ENCODE assay signal across 8 cellular contexts in the genomic region with DNA sequence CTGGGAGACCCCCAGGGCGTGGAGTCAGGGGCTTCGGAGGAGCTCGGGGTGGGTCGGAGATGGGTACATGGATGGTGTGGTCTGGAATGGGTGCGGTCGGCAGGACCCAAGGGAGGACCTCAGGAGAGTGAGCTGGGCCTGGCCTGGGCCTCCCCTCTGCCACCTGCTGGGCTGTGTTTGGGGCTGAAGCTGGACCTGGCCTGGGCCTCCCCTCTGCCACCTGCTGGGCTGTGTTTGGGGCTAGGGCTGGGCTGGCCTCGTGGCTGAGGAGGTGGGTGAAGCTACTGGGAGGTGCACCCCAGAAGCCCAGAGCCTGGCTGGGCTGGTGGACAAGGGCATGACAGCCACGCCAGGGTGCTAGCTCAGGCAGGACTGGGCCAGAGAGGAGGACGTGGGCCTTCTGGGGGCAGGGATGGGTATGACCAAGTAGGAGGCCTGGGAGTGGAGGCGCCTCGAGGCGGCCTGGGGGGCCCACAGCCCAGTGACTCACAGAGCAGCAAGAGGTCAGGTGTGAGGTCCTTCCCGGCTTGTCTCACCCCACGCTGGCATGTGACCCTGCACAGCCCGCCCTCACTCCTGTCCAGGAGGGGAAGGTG. TPM values are rescaled to one million over a fixed set of nuclear protein-coding genes. Genes with fewer than 3 reads are reported as not detected.
DNase-seq lines count a peak whose midpoint lies in the region; ATAC-seq and TF ChIP-seq lines count a peak whose summit lies in the region.

No MANE protein-coding gene starts in this region.

- H3K4me3 Mint-ChIP-seq in activated CD8-positive, alpha-beta T cell treated with anti-CD3 and anti-CD28 coated beads for 36 hours: no peak overlapping the region
- H3K4me3 Mint-ChIP-seq in activated CD8-positive, alpha-beta T cell treated with anti-CD3 and anti-CD28 coated beads, Interleukin-2, amount 10 ng/mL, durations not matched to agents 7 days and 5 days: no peak overlapping the region
- no peak overlapping the region for H3K4me3 Mint-ChIP-seq in T-helper 17 cell

- ATAC-seq in activated CD8-positive, alpha-beta T cell treated with anti-CD3 and anti-CD28 coated beads for 36 hours: peak; percentile 41
- ATAC-seq in activated CD8-positive, alpha-beta T cell treated with anti-CD3 and anti-CD28 coated beads, Interleukin-2, amount 10 ng/mL, durations not matched to agents 7 days and 5 days: no peak
- ATAC-seq in T-helper 17 cell (peak; percentile 32), heart right ventricle (peak in 5 of 8 donors; percentile 23 to 64 (median 48)), GM19463 (IDR thresholded peaks at IDR 0.05; ENCODE audit: unreplicated experiment) (no peak), HG02884 (IDR thresholded peaks at IDR 0.05; ENCODE audit: unreplicated experiment) (no peak), GM21619 (IDR thresholded peaks at IDR 0.05; ENCODE audit: unreplicated experiment) (no peak)

- H3K27ac ChIP-seq in heart right ventricle (no peak overlapping the region), transverse colon (no peak overlapping the region)

- peaks cover 4% of the 10 kb centered on the region for H3K4me1 Mint-ChIP-seq in activated CD8-positive, alpha-beta T cell treated with anti-CD3 and anti-CD28 coated beads for 36 hours (ENCODE audit: low read depth)
- H3K4me1 Mint-ChIP-seq in activated CD8-positive, alpha-beta T cell treated with anti-CD3 and anti-CD28 coated beads, Interleukin-2, amount 10 ng/mL, durations not matched to agents 7 days and 5 days (ENCODE audit: low read depth): peaks cover 8% of the 10 kb centered on the region
- peaks cover 8% of the 10 kb centered on the region for H3K4me1 Mint-ChIP-seq in T-helper 17 cell

- H3K27me3 Mint-ChIP-seq in activated CD8-positive, alpha-beta T cell treated with anti-CD3 and anti-CD28 coated beads for 36 hours: peaks cover 31% of the 10 kb centered on the region
- H3K27me3 Mint-ChIP-seq in activated CD8-positive, alpha-beta T cell treated with anti-CD3 and anti-CD28 coated beads, Interleukin-2, amount 10 ng/mL, durations not matched to agents 7 days and 5 days (ENCODE audit: low read depth): peaks cover 34% of the 10 kb centered on the region
- H3K27me3 Mint-ChIP-seq in T-helper 17 cell: peaks cover 28% of the 10 kb centered on the region

- no peak for DNase-seq in activated CD8-positive, alpha-beta T cell treated with anti-CD3 and anti-CD28 coated beads for 36 hours
- DNase-seq in activated CD8-positive, alpha-beta T cell treated with anti-CD3 and anti-CD28 coated beads, Interleukin-2, amount 10 ng/mL, durations not matched to agents 7 days and 5 days: no peak
- no peak for DNase-seq in T-helper 17 cell
- no peak for DNase-seq in heart right ventricle
- peak; percentile 57 for DNase-seq in transverse colon

- peaks cover 31 to 91% (median 84%) of the 10 kb centered on the region in 7 donors for H3K27me3 ChIP-seq in heart right ventricle
- H3K27me3 ChIP-seq in transverse colon: peaks cover 91% of the 10 kb centered on the region

- intact Hi-C loops in activated CD8-positive, alpha-beta T cell treated with anti-CD3 and anti-CD28 coated beads for 36 hours (cut with micrococcal nuclease): no loop called here
- intact Hi-C loops in heart right ventricle (cut with DNase I) (loop anchor here in 2 of 10 donors (2.0 to 5.0 kb wide), 2 partner anchors 33 to 36 kb away; no protein-coding TSS in a partner anchor), transverse colon (cut with DNase I; ENCODE audit: low total_unique reads) (no loop called here)

- no peaks in the 10 kb centered on the region for H3K9me3 Mint-ChIP-seq in activated CD8-positive, alpha-beta T cell treated with anti-CD3 and anti-CD28 coated beads for 36 hours
- no peaks in the 10 kb centered on the region for H3K9me3 Mint-ChIP-seq in activated CD8-positive, alpha-beta T cell treated with anti-CD3 and anti-CD28 coated beads, Interleukin-2, amount 10 ng/mL, durations not matched to agents 7 days and 5 days (ENCODE audit: insufficient read depth)

- no peak for TF ChIP-seq EP300 in transverse colon (IDR thresholded peaks at IDR 0.05; ENCODE audit: low read depth)

- 74 to 77% methylated on average over 15 of the region's 15 CpGs for WGBS in heart right ventricle, 2 donors
- 65% methylated on average over 12 of the region's 15 CpGs; no CpG with 5 or more reads in 1 of the 2 donors for WGBS in transverse colon (ENCODE audit: low coverage in 1 of 2), 2 donors

- H3K4me1 ChIP-seq in heart right ventricle: peaks cover 6 to 52% (median 40%) of the 10 kb centered on the region in 9 donors
- H3K4me1 ChIP-seq in transverse colon: peaks cover 25 to 48% (median 42%) of the 10 kb centered on the region in 4 donors

- H3K36me3 ChIP-seq in heart right ventricle (no peaks in the 10 kb centered on the region), transverse colon (no peaks in the 10 kb centered on the region)

- H3K9me3 ChIP-seq in T-helper 17 cell (ENCODE audit: control insufficient read depth, low read length, poor library complexity, severe bottlenecking) (no peaks in the 10 kb centered on the region), heart right ventricle (no peaks in the 10 kb centered on the region), transverse colon (no peaks in the 10 kb centered on the region)

- TF ChIP-seq CTCF in activated CD8-positive, alpha-beta T cell treated with anti-CD3 and anti-CD28 coated beads for 36 hours (IDR thresholded peaks at IDR 0.05): no peak
- TF ChIP-seq CTCF in heart right ventricle (IDR thresholded peaks at IDR 0.05) (peak in 8 of 9 donors; percentile 9 to 61 (median 45)), transverse colon (IDR thresholded peaks at IDR 0.05) (peak in 4 of 5 experiments; percentile 47 to 78 (median 62))

- TF ChIP-seq POLR2A in transverse colon (IDR thresholded peaks at IDR 0.05): no peak

- no peak overlapping the region for H3K4me3 ChIP-seq in heart right ventricle
- H3K4me3 ChIP-seq in transverse colon: no peak overlapping the region

- H3K36me3 Mint-ChIP-seq in activated CD8-positive, alpha-beta T cell treated with anti-CD3 and anti-CD28 coated beads for 36 hours (ENCODE audit: low read depth): no peaks in the 10 kb centered on the region
- H3K36me3 Mint-ChIP-seq in activated CD8-positive, alpha-beta T cell treated with anti-CD3 and anti-CD28 coated beads, Interleukin-2, amount 10 ng/mL, durations not matched to agents 7 days and 5 days (ENCODE audit: low read depth): peaks cover 2% of the 10 kb centered on the region
- H3K36me3 Mint-ChIP-seq in T-helper 17 cell (ENCODE audit: low read depth): no peaks in the 10 kb centered on the region

- in situ Hi-C loops in transverse colon (cut with MboI; ENCODE audit: low pct_ligation_motif_present in 1 of 4, low pct_unique_long_range_greater_than_20kb in 1 of 4, low sequenced_read_pairs in 3 of 4): no loop called here

- H3K27ac Mint-ChIP-seq in activated CD8-positive, alpha-beta T cell treated with anti-CD3 and anti-CD28 coated beads for 36 hours: no peak overlapping the region
- H3K27ac Mint-ChIP-seq in activated CD8-positive, alpha-beta T cell treated with anti-CD3 and anti-CD28 coated beads, Interleukin-2, amount 10 ng/mL, durations not matched to agents 7 days and 5 days: no peak overlapping the region
- no peak overlapping the region for H3K27ac Mint-ChIP-seq in T-helper 17 cell

- POLR2A ChIA-PET in activated CD8-positive, alpha-beta T cell treated with anti-CD3 and anti-CD28 coated beads for 36 hours (lab: Charles Lee): interaction anchor here (1.0 to 1.2 kb wide), 2 partner anchors 8 to 10 kb away, joined by 3 to 4 read pairs; no protein-coding TSS in a partner anchor
- POLR2A ChIA-PET in activated CD8-positive, alpha-beta T cell treated with anti-CD3 and anti-CD28 coated beads, Interleukin-2, amount 10 ng/mL, durations not matched to agents 7 days and 5 days (lab: Charles Lee): no interaction called here

- CTCF ChIA-PET in activated CD8-positive, alpha-beta T cell treated with anti-CD3 and anti-CD28 coated beads for 36 hours (lab: Charles Lee): interaction anchor here (1.1 to 1.4 kb wide), 5 partner anchors 12 to 86 kb away, joined by 3 to 6 read pairs (median 3); no protein-coding TSS in a partner anchor
- CTCF ChIA-PET in activated CD8-positive, alpha-beta T cell treated with anti-CD3 and anti-CD28 coated beads, Interleukin-2, amount 10 ng/mL, durations not matched to agents 7 days and 5 days (lab: Charles Lee): interaction anchor here (1.0 kb wide), 1 partner anchor 33 kb away, joined by 7 read pairs; no protein-coding TSS in a partner anchor

RNA-seq across cellular contexts. Expression of gene SAMD11, which starts 14.5 kb away (rescaled TPM):
- not detected for total RNA-seq in activated CD8-positive, alpha-beta T cell treated with anti-CD3 and anti-CD28 coated beads for 36 hours
- not detected for total RNA-seq in activated CD8-positive, alpha-beta T cell treated with anti-CD3 and anti-CD28 coated beads, Interleukin-2, amount 10 ng/mL, durations not matched to agents 7 days and 5 days
- total RNA-seq in T-helper 17 cell: not detected
- 1 to 10 TPM in 8 of 10 donors, under 1 TPM in 2; 0.87 to 2.2 (median 1.2) TPM for total RNA-seq in heart right ventricle
- polyA plus RNA-seq in heart right ventricle: 1 to 10 TPM; 1.5 to 2.4 TPM
- 10 to 100 TPM in 1 of 4 donors, 1 to 10 TPM in 2, not detected in 1; 2.2 to 26.9 (median 3.0) TPM for total RNA-seq in transverse colon

RNA-seq across cellular contexts. Expression of gene NOC2L, which starts 20.9 kb away (rescaled TPM):
- 100 to 1,000 TPM; 138 to 139 TPM for total RNA-seq in activated CD8-positive, alpha-beta T cell treated with anti-CD3 and anti-CD28 coated beads for 36 hours
- total RNA-seq in activated CD8-positive, alpha-beta T cell treated with anti-CD3 and anti-CD28 coated beads, Interleukin-2, amount 10 ng/mL, durations not matched to agents 7 days and 5 days: 10 to 100 TPM; 61.7 to 68.7 TPM
- total RNA-seq in T-helper 17 cell (10 to 100 TPM; 45.2 to 51.7 TPM), heart right ventricle (10 to 100 TPM; 38.3 to 52.5 (median 42.6) TPM), transverse colon (10 to 100 TPM; 17.6 to 50.4 (median 31.6) TPM)
- polyA plus RNA-seq in heart right ventricle: 10 to 100 TPM; 62.5 to 64.8 TPM

RNA-seq across cellular contexts. Expression of gene KLHL17, which starts 22.2 kb away (rescaled TPM):
- 10 to 100 TPM; 27.8 to 31.2 TPM for total RNA-seq in activated CD8-positive, alpha-beta T cell treated with anti-CD3 and anti-CD28 coated beads for 36 hours
- 10 to 100 TPM; 24.4 to 27.7 TPM for total RNA-seq in activated CD8-positive, alpha-beta T cell treated with anti-CD3 and anti-CD28 coated beads, Interleukin-2, amount 10 ng/mL, durations not matched to agents 7 days and 5 days
- total RNA-seq in T-helper 17 cell (10 to 100 TPM; 16.1 to 16.6 TPM), heart right ventricle (1 to 10 TPM; 1.3 to 6.6 (median 3.2) TPM), transverse colon (10 to 100 TPM; 10.8 to 26.1 (median 11.4) TPM)
- 10 to 100 TPM in 1 of 2 donors, 1 to 10 TPM in 1; 7.7 to 10.2 TPM for polyA plus RNA-seq in heart right ventricle

RNA-seq across cellular contexts. Expression of gene PLEKHN1, which starts 28.1 kb away (rescaled TPM):
- total RNA-seq in activated CD8-positive, alpha-beta T cell treated with anti-CD3 and anti-CD28 coated beads for 36 hours: 1 to 10 TPM; 1.0 to 1.3 TPM
- total RNA-seq in activated CD8-positive, alpha-beta T cell treated with anti-CD3 and anti-CD28 coated beads, Interleukin-2, amount 10 ng/mL, durations not matched to agents 7 days and 5 days: 1 to 10 TPM; 1.7 to 2.2 TPM
- 1 to 10 TPM; 3.4 to 4.3 TPM for total RNA-seq in T-helper 17 cell
- total RNA-seq in heart right ventricle: under 1 TPM in 2 of 10 donors, not detected in 8; 0.13 to 0.30 TPM
- under 1 TPM; 0.28 to 0.37 TPM for polyA plus RNA-seq in heart right ventricle
- total RNA-seq in transverse colon: 1 to 10 TPM in 1 of 4 donors, under 1 TPM in 1, not detected in 2; 0.14 to 1.4 TPM

RNA-seq across cellular contexts. Expression of gene PERM1, which starts 43.7 kb away (rescaled TPM):
- total RNA-seq in activated CD8-positive, alpha-beta T cell treated with anti-CD3 and anti-CD28 coated beads for 36 hours: not detected
- total RNA-seq in activated CD8-positive, alpha-beta T cell treated with anti-CD3 and anti-CD28 coated beads, Interleukin-2, amount 10 ng/mL, durations not matched to agents 7 days and 5 days: not detected
- total RNA-seq in T-helper 17 cell: not detected
- total RNA-seq in heart right ventricle: 100 to 1,000 TPM in 8 of 10 donors, 10 to 100 TPM in 2; 66.2 to 238 (median 122) TPM
- polyA plus RNA-seq in heart right ventricle: 100 to 1,000 TPM in 1 of 2 donors, 10 to 100 TPM in 1; 55.1 to 513 TPM
- total RNA-seq in transverse colon: under 1 TPM in 1 of 4 donors, not detected in 3; 0.14 TPM

Comparison
In these comparisons a context has a peak if more than half of its experiments do, and no peak if none do; other contexts are left out.
1. ATAC-seq: peak in activated CD8-positive, alpha-beta T cell treated with anti-CD3 and anti-CD28 coated beads for 36 hours (single experiment), T-helper 17 cell (single experiment) and heart right ventricle (5 of 8); none in activated CD8-positive, alpha-beta T cell treated with anti-CD3 and anti-CD28 coated beads, Interleukin-2, amount 10 ng/mL, durations not matched to agents 7 days and 5 days (single experiment), GM19463 (single experiment), HG02884 (single experiment) and GM21619 (single experiment).